Comparison of ENCODE assay signal across 1 cellular context in the genomic region with DNA sequence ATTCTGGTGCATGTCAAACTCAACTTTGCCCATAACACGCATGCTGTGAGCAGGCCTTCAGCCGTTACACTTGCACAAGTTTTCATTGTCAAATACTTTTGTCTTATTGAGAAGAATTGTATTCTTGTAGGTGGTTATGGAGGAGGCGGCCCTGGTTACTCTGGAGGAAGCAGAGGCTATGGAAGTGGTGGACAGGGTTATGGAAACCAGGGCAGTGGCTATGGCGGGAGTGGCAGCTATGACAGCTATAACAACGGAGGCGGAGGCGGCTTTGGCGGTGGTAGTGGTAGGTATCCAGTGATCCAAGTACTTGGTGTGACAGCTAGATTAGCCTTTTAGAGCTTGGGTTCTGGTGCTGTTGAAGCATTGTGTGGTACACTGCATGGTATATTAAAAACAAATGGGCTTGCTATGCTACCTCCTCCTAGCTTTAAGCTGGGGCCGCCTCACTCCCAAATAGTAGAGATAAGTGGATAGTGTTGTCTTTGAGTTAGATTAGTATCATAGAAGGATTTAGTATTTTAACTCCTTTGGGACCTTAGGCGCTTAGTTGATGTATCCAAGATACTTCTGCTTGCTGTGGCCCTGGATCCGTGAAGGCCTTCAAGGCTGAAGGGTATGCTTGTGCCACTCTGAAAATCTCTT.
TF ChIP-seq lines count a peak whose summit lies in the region.

No MANE protein-coding gene starts in this region.

TF ChIP-seq in GM12878, 131 proteins besides CTCF, POLR2A, EP300 and RAD21:
- TF ChIP-seq MTA2 (IDR thresholded peaks at IDR 0.05; ENCODE audit: low read depth) (no peak), POLR2AphosphoS5 (IDR thresholded peaks at IDR 0.05; ENCODE audit: low read length) (peak; percentile 42), BACH1 (IDR thresholded peaks at IDR 0.05; ENCODE audit: borderline replicate concordance) (peak; percentile 66), ZBED1 (IDR thresholded peaks at IDR 0.05; ENCODE audit: borderline replicate concordance) (peak; percentile 43; the same call in 1 of the 2 replicates), EGR1 (IDR thresholded peaks at IDR 0.05; ENCODE audit: borderline replicate concordance in 1 of 2, low read depth in 2 of 2, low read length in 2 of 2) (no peak), SMAD5 (IDR thresholded peaks at IDR 0.05; ENCODE audit: low read depth) (peak; percentile 27; the same call in 1 of the 2 replicates)
- TF ChIP-seq, protein P1, sequence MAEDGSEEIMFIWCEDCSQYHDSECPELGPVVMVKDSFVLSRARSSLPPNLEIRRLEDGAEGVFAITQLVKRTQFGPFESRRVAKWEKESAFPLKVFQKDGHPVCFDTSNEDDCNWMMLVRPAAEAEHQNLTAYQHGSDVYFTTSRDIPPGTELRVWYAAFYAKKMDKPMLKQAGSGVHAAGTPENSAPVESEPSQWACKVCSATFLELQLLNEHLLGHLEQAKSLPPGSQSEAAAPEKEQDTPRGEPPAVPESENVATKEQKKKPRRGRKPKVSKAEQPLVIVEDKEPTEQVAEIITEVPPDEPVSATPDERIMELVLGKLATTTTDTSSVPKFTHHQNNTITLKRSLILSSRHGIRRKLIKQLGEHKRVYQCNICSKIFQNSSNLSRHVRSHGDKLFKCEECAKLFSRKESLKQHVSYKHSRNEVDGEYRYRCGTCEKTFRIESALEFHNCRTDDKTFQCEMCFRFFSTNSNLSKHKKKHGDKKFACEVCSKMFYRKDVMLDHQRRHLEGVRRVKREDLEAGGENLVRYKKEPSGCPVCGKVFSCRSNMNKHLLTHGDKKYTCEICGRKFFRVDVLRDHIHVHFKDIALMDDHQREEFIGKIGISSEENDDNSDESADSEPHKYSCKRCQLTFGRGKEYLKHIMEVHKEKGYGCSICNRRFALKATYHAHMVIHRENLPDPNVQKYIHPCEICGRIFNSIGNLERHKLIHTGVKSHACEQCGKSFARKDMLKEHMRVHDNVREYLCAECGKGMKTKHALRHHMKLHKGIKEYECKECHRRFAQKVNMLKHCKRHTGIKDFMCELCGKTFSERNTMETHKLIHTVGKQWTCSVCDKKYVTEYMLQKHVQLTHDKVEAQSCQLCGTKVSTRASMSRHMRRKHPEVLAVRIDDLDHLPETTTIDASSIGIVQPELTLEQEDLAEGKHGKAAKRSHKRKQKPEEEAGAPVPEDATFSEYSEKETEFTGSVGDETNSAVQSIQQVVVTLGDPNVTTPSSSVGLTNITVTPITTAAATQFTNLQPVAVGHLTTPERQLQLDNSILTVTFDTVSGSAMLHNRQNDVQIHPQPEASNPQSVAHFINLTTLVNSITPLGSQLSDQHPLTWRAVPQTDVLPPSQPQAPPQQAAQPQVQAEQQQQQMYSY (CRISPR knock-in tag; IDR thresholded peaks at IDR 0.05), result 0 out of 2 replicates have a peak, but pooled peaks have one; percentile 37
